Comparison of ENCODE assay signal across 9 cellular contexts in genomic region chr12:120581998-120582397, GRCh38. TPM values are rescaled to one million over a fixed set of nuclear protein-coding genes. Genes with fewer than 3 reads are reported as not detected.
DNase-seq lines count a peak whose midpoint lies in the region; ATAC-seq and TF ChIP-seq lines count a peak whose summit lies in the region.
"Had no signal": no experiment of that assay in that cellular context is flagged by ENCODE, and none has a peak within 500 bp of the region (broad histone marks: within the 10 kb centered on the region; RNA-seq: fewer than 3 reads in every experiment).

No MANE protein-coding gene starts in this region.

- peak; percentile 20 for DNase-seq in stimulated activated CD4-positive, alpha-beta T cell treated with anti-CD3 and anti-CD28 coated beads, Interleukin-15, amount 100 ng/mL, for 24 hours
- no peak for DNase-seq in stimulated activated CD4-positive, alpha-beta T cell treated with anti-CD3 and anti-CD28 coated beads, Interleukin-2, amount 100 ng/mL, for 48 hours
- DNase-seq in adrenal gland (no peak), memory B cell (ENCODE audit: low spot score in 2 of 2) (no peak), aorta (no peak), glomerular visceral epithelial cell (ENCODE audit: extremely low spot score) (no peak), epidermal melanocyte (ENCODE audit: insufficient read length, low spot score) (no peak), hippocampal formation (lab: John Stamatoyannopoulos, UW) (no peak)

- H3K36me3 ChIP-seq in adrenal gland (replicated peaks in 1 of 2): peaks cover 0 to 27% of the 10 kb centered on the region in 2 donors
- H3K36me3 ChIP-seq in aorta (ENCODE audit: control insufficient read depth in 1 of 2, insufficient read depth in 2 of 2, low read length in 1 of 2): peaks cover 0 to 6% of the 10 kb centered on the region in 2 donors

- 24 to 38% (median 35%) methylated on average over 9 of the region's 9 CpGs for WGBS in adrenal gland, 4 donors
- WGBS in aorta, 2 donors: 35 to 37% methylated on average over 9 of the region's 9 CpGs

- peak overlapping the region; percentile 85 for H3K27ac Mint-ChIP-seq in memory B cell

- H3K4me1 Mint-ChIP-seq in memory B cell: peaks cover 22% of the 10 kb centered on the region

- no peak for TF ChIP-seq CTCF in adrenal gland (IDR thresholded peaks at IDR 0.05)

- no peaks in the 10 kb centered on the region for H3K27me3 ChIP-seq in adrenal gland
- H3K27me3 ChIP-seq in aorta (ENCODE audit: control insufficient read depth in 1 of 2, insufficient read depth in 2 of 2, low read length in 1 of 2): no peaks in the 10 kb centered on the region

- intact Hi-C loops in adrenal gland (cut with DNase I) (loop anchor here (5.0 to 10.0 kb wide), 4 partner anchors 73 to 393 kb away; partner anchors contain the start of genes UNC119B (in 2 of the 2) and HNF1A (in 1 of the 2)), aorta (cut with DNase I) (loop anchor here (2.0 to 5.0 kb wide), 4 partner anchors 65 to 515 kb away; partner anchors contain the start of gene UNC119B (in 1 of the 2))

- H3K9me3 ChIP-seq in adrenal gland (replicated peaks in 1 of 3) (no peaks in the 10 kb centered on the region), aorta (ENCODE audit: control insufficient read depth, low read length) (no peaks in the 10 kb centered on the region)

- H3K9me3 Mint-ChIP-seq in memory B cell: no peaks in the 10 kb centered on the region

- peaks cover 4% of the 10 kb centered on the region for H3K36me3 Mint-ChIP-seq in memory B cell

- H3K4me3 ChIP-seq in adrenal gland: peak overlapping the region in 2 of 4 donors; percentile 52 to 66
- peak overlapping the region; percentile 41 to 46 for H3K4me3 ChIP-seq in aorta (ENCODE audit: low read length in 2 of 2)

- ATAC-seq in memory B cell (ENCODE audit: low read depth): no peak
- no peak for ATAC-seq in aorta (ENCODE audit: low FRiP score)

- H3K4me1 ChIP-seq in adrenal gland (replicated peaks in 1 of 2) (peaks cover 11 to 26% of the 10 kb centered on the region in 2 donors), aorta (ENCODE audit: control insufficient read depth in 1 of 2, insufficient read depth in 2 of 2, low read length in 2 of 2) (no peaks in the 10 kb centered on the region)

- H3K27ac ChIP-seq in adrenal gland (peak overlapping the region in 3 of 5 donors; percentile 48 to 80 (median 69)), aorta (ENCODE audit: low read depth in 1 of 2, low read length in 2 of 2) (no peak overlapping the region)

- H3K4me3 Mint-ChIP-seq in memory B cell: peak overlapping the region; percentile 97

- TF ChIP-seq POLR2A in adrenal gland (IDR thresholded peaks at IDR 0.05): no peak

- no peaks in the 10 kb centered on the region for H3K27me3 Mint-ChIP-seq in memory B cell

RNA-seq across cellular contexts. Expression of gene POP5, which starts 0.8 kb away (rescaled TPM):
- 10 to 100 TPM; 31.4 to 92.4 (median 62.4) TPM for total RNA-seq in adrenal gland
- 100 to 1,000 TPM in 2 of 3 donors, 10 to 100 TPM in 1; 69.0 to 158 (median 116) TPM for polyA plus RNA-seq in adrenal gland
- 10 to 100 TPM; 18.2 to 26.0 TPM for total RNA-seq in aorta
- 10 to 100 TPM; 33.8 to 69.7 TPM for polyA plus RNA-seq in aorta

RNA-seq across cellular contexts. Expression of gene RNF10, which starts 47.8 kb away (rescaled TPM):
- total RNA-seq in adrenal gland: 100 to 1,000 TPM; 113 to 366 (median 257) TPM
- 100 to 1,000 TPM; 194 to 741 (median 572) TPM for polyA plus RNA-seq in adrenal gland
- 100 to 1,000 TPM; 184 to 200 TPM for total RNA-seq in aorta
- polyA plus RNA-seq in aorta: 100 to 1,000 TPM in 1 of 2 donors, 10 to 100 TPM in 1; 74.0 to 156 TPM

RNA-seq across cellular contexts. Expression of gene COQ5, which starts 53.0 kb away (rescaled TPM):
- 10 to 100 TPM; 24.9 to 54.0 (median 34.7) TPM for total RNA-seq in adrenal gland
- polyA plus RNA-seq in adrenal gland: 10 to 100 TPM; 31.9 to 46.6 (median 34.2) TPM
- 10 to 100 TPM; 12.0 to 18.3 TPM for total RNA-seq in aorta
- polyA plus RNA-seq in aorta: 10 to 100 TPM; 25.0 to 26.0 TPM

RNA-seq across cellular contexts. Expression of gene CABP1, which starts 58.4 kb away (rescaled TPM):
- 1 to 10 TPM in 6 of 8 donors, under 1 TPM in 1, not detected in 1; 0.42 to 3.9 (median 2.1) TPM for total RNA-seq in adrenal gland
- 1 to 10 TPM; 2.3 to 5.1 (median 2.9) TPM for polyA plus RNA-seq in adrenal gland
- total RNA-seq in aorta: 1 to 10 TPM; 1.7 to 3.0 TPM
- 1 to 10 TPM in 1 of 2 donors, not detected in 1; 1.7 TPM for polyA plus RNA-seq in aorta
- total RNA-seq: lung microvascular endothelial cell had no signal

Comparison
In these comparisons a context has a peak if more than half of its experiments do, and no peak if none do; other contexts are left out.
1. H3K27ac ChIP-seq: peak in adrenal gland (3 of 5); none in aorta (0 of 2).